In the genomic region with DNA sequence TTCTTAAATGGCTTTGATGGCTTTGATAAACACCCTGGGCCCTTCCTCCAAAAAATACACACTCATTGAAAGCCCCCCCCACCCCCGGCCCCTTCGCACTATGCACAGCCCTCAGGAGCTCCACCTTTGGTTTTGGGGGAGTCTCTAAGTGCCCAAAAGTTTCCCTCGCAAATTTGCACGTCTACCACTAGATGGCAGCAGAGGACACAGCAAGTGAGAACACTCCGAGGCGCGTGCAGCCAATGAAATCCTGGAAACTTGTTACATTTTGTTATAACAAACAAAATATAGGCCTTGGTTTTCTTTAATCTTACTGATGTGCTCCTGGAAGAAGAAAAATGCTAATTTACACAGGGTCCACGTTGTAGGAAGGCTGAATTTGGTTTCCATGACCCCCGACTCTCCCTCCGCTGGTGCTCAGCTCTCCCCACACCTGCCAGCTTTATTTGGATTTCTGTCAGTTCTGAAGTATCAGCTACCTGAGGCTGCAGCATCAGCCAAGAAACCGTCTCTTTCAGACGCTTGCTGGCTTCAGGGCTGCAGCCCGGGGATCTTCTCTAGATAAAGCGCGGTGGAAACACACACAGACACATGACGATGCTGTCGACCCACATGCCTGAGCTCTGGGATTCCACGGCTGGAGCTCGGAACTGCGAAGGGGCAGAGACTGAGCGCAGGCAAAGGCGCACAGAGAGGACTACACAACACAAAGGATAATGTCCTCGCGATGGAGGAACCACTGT, we compare ENCODE assay signal across 8 cellular contexts.
A peak's percentile ranks its signal among the peaks of the same experiment; 100 is the strongest.
DNase-seq lines count a peak whose midpoint lies in the region; ATAC-seq lines count a peak whose summit lies in the region.

No MANE protein-coding gene starts in this region.

- H3K9me3 Mint-ChIP-seq in activated CD8-positive, alpha-beta memory T cell treated with anti-CD3 and anti-CD28 coated beads, Interleukin-2, amount 10 ng/mL, durations not matched to agents 7 days and 5 days (ENCODE audit: low read depth): no peaks in the 10 kb centered on the region

- ATAC-seq in HG03175 (IDR thresholded peaks at IDR 0.05; ENCODE audit: unreplicated experiment) (peak; percentile 64), GM21526 (IDR thresholded peaks at IDR 0.05; ENCODE audit: low FRiP score, unreplicated experiment) (no peak)
- ATAC-seq in activated CD8-positive, alpha-beta memory T cell treated with anti-CD3 and anti-CD28 coated beads, Interleukin-2, amount 10 ng/mL, durations not matched to agents 7 days and 5 days: peak; percentile 78

- no peak overlapping the region for H3K27ac Mint-ChIP-seq in activated CD8-positive, alpha-beta memory T cell treated with anti-CD3 and anti-CD28 coated beads, Interleukin-2, amount 10 ng/mL, durations not matched to agents 7 days and 5 days

- no peaks in the 10 kb centered on the region for H3K36me3 Mint-ChIP-seq in activated CD8-positive, alpha-beta memory T cell treated with anti-CD3 and anti-CD28 coated beads, Interleukin-2, amount 10 ng/mL, durations not matched to agents 7 days and 5 days

- CTCF ChIA-PET in activated CD8-positive, alpha-beta memory T cell treated with anti-CD3 and anti-CD28 coated beads, Interleukin-2, amount 10 ng/mL, durations not matched to agents 7 days and 5 days (lab: Charles Lee): interaction anchor here (0.6 to 3.0 kb wide), 40 partner anchors 10 to 577 kb away, joined by 3 to 23 read pairs (median 4); partner anchors contain the start of genes CCR6, CEP43, RNASET2 and RPS6KA2

- no peak overlapping the region for H3K4me3 Mint-ChIP-seq in activated CD8-positive, alpha-beta memory T cell treated with anti-CD3 and anti-CD28 coated beads, Interleukin-2, amount 10 ng/mL, durations not matched to agents 7 days and 5 days

- peak; percentile 64 for DNase-seq in EL
- DNase-seq in NCI-H774 (lab: John Stamatoyannopoulos, UW): peak; percentile 83
- peak; percentile 75 for DNase-seq in activated CD8-positive, alpha-beta memory T cell treated with anti-CD3 and anti-CD28 coated beads, Interleukin-2, amount 10 ng/mL, durations not matched to agents 7 days and 5 days
- DNase-seq in epidermal melanocyte (ENCODE audit: insufficient read length, low spot score): peak; percentile 78
- DNase-seq in myocyte (ENCODE audit: low read depth): peak; percentile 82
- peak; percentile 22 to 82 (median 56) for DNase-seq in stimulated activated naive CD4-positive, alpha-beta T cell (lab: John Stamatoyannopoulos, UW)

- H3K27me3 Mint-ChIP-seq in activated CD8-positive, alpha-beta memory T cell treated with anti-CD3 and anti-CD28 coated beads, Interleukin-2, amount 10 ng/mL, durations not matched to agents 7 days and 5 days: peaks cover 46% of the 10 kb centered on the region

- H3K4me1 Mint-ChIP-seq in activated CD8-positive, alpha-beta memory T cell treated with anti-CD3 and anti-CD28 coated beads, Interleukin-2, amount 10 ng/mL, durations not matched to agents 7 days and 5 days: peaks cover 6% of the 10 kb centered on the region
